ENCODE assay signal across 9 cellular contexts in genomic region chr22:40709752-40710413, GRCh38. TPM values are rescaled to one million over a fixed set of nuclear protein-coding genes. Genes with fewer than 3 reads are reported as not detected.
DNase-seq lines count a peak whose midpoint lies in the region; ATAC-seq and TF ChIP-seq lines count a peak whose summit lies in the region.
"Had no signal": no experiment of that assay in that cellular context is flagged by ENCODE, and none has a peak within 500 bp of the region (broad histone marks: within the 10 kb centered on the region; RNA-seq: fewer than 3 reads in every experiment).

No MANE protein-coding gene starts in this region.

- H2AK5ac ChIP-seq in mesenchymal stem cell (ENCODE audit: low read length, severe bottlenecking), result no peak overlapping the region

- H3K27ac ChIP-seq in AG04450 (ENCODE audit: low read depth, low read length), result peak overlapping the region; percentile 80
- H3K27ac ChIP-seq in endodermal cell (ENCODE audit: low read depth, low read length), result no peak overlapping the region
- no peak overlapping the region for H3K27ac ChIP-seq in mesenchymal stem cell (ENCODE audit: low read length, poor library complexity, severe bottlenecking)

- DNase-seq in AG04450 (ENCODE audit: low read depth, low spot score), result peak; percentile 65
- peak; percentile 34 for DNase-seq in NB4 (ENCODE audit: low read depth)
- peak; percentile 66 for DNase-seq in endodermal cell
- DNase-seq in mesenchymal stem cell, result peak; percentile 82
- no peak for DNase-seq in NCI-H2196 (lab: John Stamatoyannopoulos, UW; ENCODE audit: unreplicated experiment)
- no peak for DNase-seq in AML-193 (lab: John Stamatoyannopoulos, UW)
- DNase-seq: CD4-positive, alpha-beta T cell had no signal

- H3K4me1 Mint-ChIP-seq in endodermal cell, result peaks cover 22% of the 10 kb centered on the region

- H3K36me3 ChIP-seq in endodermal cell (ENCODE audit: control insufficient read depth, insufficient read depth, low read length) (no peaks in the 10 kb centered on the region), mesenchymal stem cell (ENCODE audit: control insufficient read depth in 1 of 2, insufficient read depth in 2 of 2, low read depth in 1 of 2, low read length in 2 of 2) (no peaks in the 10 kb centered on the region)

- no peak overlapping the region for H2BK5ac ChIP-seq in mesenchymal stem cell (ENCODE audit: low read depth, low read length, poor library complexity, severe bottlenecking)

- peaks cover 6% of the 10 kb centered on the region; the same call in 1 of the 2 replicates for H3K9me3 ChIP-seq in AG04450 (ENCODE audit: control insufficient read depth, insufficient read depth, low read length)
- H3K9me3 ChIP-seq in endodermal cell (ENCODE audit: control insufficient read depth, low read length), result peaks cover 9% of the 10 kb centered on the region
- H3K9me3 ChIP-seq in mesenchymal stem cell (ENCODE audit: control insufficient read depth, low read length), result no peaks in the 10 kb centered on the region

- H4K8ac ChIP-seq in mesenchymal stem cell (ENCODE audit: low read length), result peak overlapping the region; percentile 5

- 75 to 81% methylated on average over 4 to 5 of the region's 6 CpGs for WGBS in endodermal cell (ENCODE audit: insufficient coverage in 1 of 2, insufficient read length in 1 of 2), 2 experiments
- 43% methylated on average over 5 of the region's 6 CpGs for WGBS in mesenchymal stem cell

- peak overlapping the region; percentile 8 for H4K91ac ChIP-seq in mesenchymal stem cell (ENCODE audit: low read length)

- no peaks in the 10 kb centered on the region for H3K79me1 ChIP-seq in mesenchymal stem cell (replicated peaks; ENCODE audit: low read length, poor library complexity, severe bottlenecking)

- ATAC-seq in GM19023 (IDR thresholded peaks at IDR 0.05; ENCODE audit: unreplicated experiment), result no peak
- ATAC-seq in GM21737 (IDR thresholded peaks at IDR 0.05; ENCODE audit: unreplicated experiment), result no peak

- CTCF ChIA-PET in AG04450 (lab: Charles Lee), result interaction anchor here (0.7 to 3.2 kb wide), 2 partner anchors 9 to 27 kb away, joined by 5 to 19 read pairs; no protein-coding TSS in a partner anchor

- peak overlapping the region; percentile 2 for H3K27ac Mint-ChIP-seq in endodermal cell
- H3K27ac Mint-ChIP-seq: CD4-positive, alpha-beta T cell had no signal

- no peak overlapping the region for H3K4me2 ChIP-seq in mesenchymal stem cell (ENCODE audit: low read length, poor library complexity, severe bottlenecking)

- H3K4me3 ChIP-seq in AG04450 (ENCODE audit: low read depth, low read length) (no peak overlapping the region), NB4 (ENCODE audit: low read depth, low read length) (no peak overlapping the region), endodermal cell (ENCODE audit: low read length) (no peak overlapping the region), mesenchymal stem cell (ENCODE audit: insufficient read depth in 1 of 2, low read depth in 1 of 2, low read length in 2 of 2) (no peak overlapping the region)

- H3K4ac ChIP-seq in mesenchymal stem cell (ENCODE audit: low read depth in 1 of 2, low read length in 2 of 2), result peak overlapping the region; percentile 2 to 3

- peaks cover 17% of the 10 kb centered on the region for H3K9me3 Mint-ChIP-seq in endodermal cell
- H3K9me3 Mint-ChIP-seq: CD4-positive, alpha-beta T cell had no signal

- no peak overlapping the region for H2AFZ ChIP-seq in mesenchymal stem cell (ENCODE audit: low read depth, low read length)

- no peak overlapping the region for H2BK15ac ChIP-seq in mesenchymal stem cell (ENCODE audit: low read depth, poor library complexity, severe bottlenecking)

- H3K18ac ChIP-seq in mesenchymal stem cell (ENCODE audit: low read depth in 1 of 2, low read length in 2 of 2), result peak overlapping the region; percentile 7 to 52

- H3K27me3 Mint-ChIP-seq in endodermal cell (ENCODE audit: insufficient read depth), result peaks cover 9% of the 10 kb centered on the region
- H3K27me3 Mint-ChIP-seq: CD4-positive, alpha-beta T cell had no signal

- H3K36me3 Mint-ChIP-seq in endodermal cell (ENCODE audit: low read depth), result peaks cover 3% of the 10 kb centered on the region

- peak overlapping the region; percentile 2 to 47 for H2BK12ac ChIP-seq in mesenchymal stem cell (ENCODE audit: low read length in 2 of 2)

- no peak overlapping the region for H3K23ac ChIP-seq in mesenchymal stem cell (ENCODE audit: low read length in 2 of 2)

- POLR2A ChIA-PET in AG04450 (lab: Yijun Ruan, JAX), result interaction anchor here (0.7 to 1.0 kb wide), 7 partner anchors 11 to 211 kb away, joined by 3 to 8 read pairs (median 4); no protein-coding TSS in a partner anchor

- H2BK120ac ChIP-seq in mesenchymal stem cell (ENCODE audit: low read depth, low read length), result no peak overlapping the region

- H3K9ac ChIP-seq in endodermal cell (ENCODE audit: extremely low read depth, low read length, poor library complexity, severe bottlenecking) (no peak overlapping the region), mesenchymal stem cell (ENCODE audit: low read length) (peak overlapping the region; percentile 69)

- no peak overlapping the region for H3K4me3 Mint-ChIP-seq in endodermal cell
- H3K4me3 Mint-ChIP-seq: CD4-positive, alpha-beta T cell had no signal

- no peak overlapping the region for H3K14ac ChIP-seq in mesenchymal stem cell (ENCODE audit: low read length in 2 of 2)

- H3K4me1 ChIP-seq in endodermal cell (ENCODE audit: control insufficient read depth, insufficient read depth, low read length) (peaks cover 4% of the 10 kb centered on the region), mesenchymal stem cell (ENCODE audit: control insufficient read depth, insufficient read depth, low read depth, low read length) (peaks cover 14% of the 10 kb centered on the region)

- H3K27me3 ChIP-seq in AG04450 (ENCODE audit: control insufficient read depth, insufficient read depth, low read length), result peaks cover 2% of the 10 kb centered on the region
- no peaks in the 10 kb centered on the region for H3K27me3 ChIP-seq in endodermal cell (ENCODE audit: control insufficient read depth, insufficient read depth, low read length, poor library complexity, severe bottlenecking)
- peaks cover 0 to 8% of the 10 kb centered on the region in 2 experiments for H3K27me3 ChIP-seq in mesenchymal stem cell (ENCODE audit: control insufficient read depth in 1 of 2, insufficient read depth in 1 of 2, low read length in 2 of 2)

- TF ChIP-seq CTCF in AG04450 (IDR thresholded peaks at IDR 0.05; ENCODE audit: low read depth, low read length) (no peak), NB4 (IDR thresholded peaks at IDR 0.05; ENCODE audit: low read depth, low read length) (no peak), endodermal cell (conservative IDR thresholded peaks at IDR 0.05) (no peak)

- no peak for TF ChIP-seq POLR2A in NB4 (IDR thresholded peaks at IDR 0.05; ENCODE audit: extremely low read depth, insufficient read length)

RNA-seq across cellular contexts. Expression of gene MCHR1, which starts 30.6 kb away (rescaled TPM):
- polyA plus RNA-seq in AG04450 (2011; rRNA removed), result 2.3 and 3.1 TPM in 2 replicates
- 3.3 and 4.0 TPM in 2 replicates for polyA minus RNA-seq in AG04450 (2011; rRNA and poly(A)+ RNA removed)
- under 1 TPM in 1 of 2 donors, not detected in 1; 0.53 TPM for total RNA-seq in endodermal cell
- polyA plus RNA-seq in endodermal cell (2013, experiment 1 of 2), result 10.9 TPM
- polyA plus RNA-seq in endodermal cell (2013, experiment 2 of 2), result 15.6 TPM
- 0.76 TPM for polyA plus RNA-seq in mesenchymal stem cell (2013, experiment 1 of 2)
- 0.48 TPM for polyA plus RNA-seq in mesenchymal stem cell (2013, experiment 2 of 2)
- total RNA-seq: CD4-positive, alpha-beta T cell had no signal

Comparison
In these comparisons a context has a peak if more than half of its experiments do, and no peak if none do; other contexts are left out.
1. DNase-seq: peak in AG04450 (single experiment), NB4 (single experiment), endodermal cell (single experiment) and mesenchymal stem cell (single experiment); none in NCI-H2196 (single experiment) and AML-193 (0 of 2).